ENCODE assay signal across 18 cellular contexts in the genomic region with DNA sequence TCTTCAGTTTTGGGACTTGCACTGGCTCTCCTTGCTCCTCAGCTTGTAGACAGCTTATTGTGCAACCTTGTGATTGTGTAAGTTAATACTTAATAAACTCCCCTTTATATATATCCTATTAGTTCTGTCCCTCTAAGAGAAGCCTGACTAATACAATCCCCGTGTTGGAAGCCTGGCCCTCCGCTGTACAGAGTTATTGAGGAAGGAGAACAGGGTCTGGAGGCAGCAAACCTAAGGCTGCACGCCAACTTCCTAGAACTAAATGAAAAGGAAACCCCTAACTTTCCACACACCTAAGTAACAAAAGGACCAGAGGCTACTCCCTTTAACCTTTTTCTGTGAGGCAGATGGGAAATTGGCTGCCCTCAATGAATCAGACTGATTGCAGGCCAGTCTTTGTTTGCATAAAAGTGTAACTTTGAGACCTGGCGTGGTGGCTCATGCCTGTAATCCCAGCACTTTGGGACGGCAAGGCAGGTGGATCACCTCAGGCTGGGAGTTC. TPM values are rescaled to one million over a fixed set of nuclear protein-coding genes. Genes with fewer than 3 reads are reported as not detected.
A peak's percentile ranks its signal among the peaks of the same experiment; 100 is the strongest.
DNase-seq lines count a peak whose midpoint lies in the region; ATAC-seq and TF ChIP-seq lines count a peak whose summit lies in the region.
"Had no signal": no experiment of that assay in that cellular context is flagged by ENCODE, and none has a peak within 500 bp of the region (broad histone marks: within the 10 kb centered on the region; RNA-seq: fewer than 3 reads in every experiment).

No MANE protein-coding gene starts in this region.

- CTCF ChIA-PET in PC-3 (lab: Charles Lee), result no interaction called here

- POLR2A ChIA-PET in PC-3 (lab: Charles Lee; ENCODE audit: unreplicated experiment), result no interaction called here

- H3K4ac ChIP-seq in mesendoderm (ENCODE audit: low read depth, low read length), result no peak overlapping the region

- no peaks in the 10 kb centered on the region for H3F3A ChIP-seq in PC-3 (ENCODE audit: low read length, unreplicated experiment)

- no peak overlapping the region for H3K23ac ChIP-seq in mesendoderm (ENCODE audit: low read length)

- H3K4me1 ChIP-seq in PC-3 (ENCODE audit: insufficient read depth, low read length) (peaks cover 22% of the 10 kb centered on the region), skeletal muscle satellite cell (ENCODE audit: control insufficient read depth, insufficient read depth, low read length) (peaks cover 18% of the 10 kb centered on the region), mesendoderm (ENCODE audit: control insufficient read depth, low read depth, low read length) (no peaks in the 10 kb centered on the region)

- H3K9me3 ChIP-seq in PC-3 (ENCODE audit: low read length) (no peaks in the 10 kb centered on the region), skeletal muscle satellite cell (replicated peaks; ENCODE audit: low read length) (no peaks in the 10 kb centered on the region)
- H3K9me3 ChIP-seq: heart left ventricle, thyroid gland had no signal

- peak overlapping the region; percentile 51; the same call in 1 of the 2 replicates for H2AFZ ChIP-seq in PC-3 (ENCODE audit: low read length)

- H3K56ac ChIP-seq in mesendoderm (ENCODE audit: low read length), result no peak overlapping the region

- no peak overlapping the region for H3K4me3 ChIP-seq in PC-3 (ENCODE audit: low read length)
- H3K4me3 ChIP-seq in choroid plexus epithelial cell (ENCODE audit: low read depth, low read length), result no peak overlapping the region
- H3K4me3 ChIP-seq in skeletal muscle satellite cell (ENCODE audit: low read length), result no peak overlapping the region
- no peak overlapping the region for H3K4me3 ChIP-seq in mesendoderm (ENCODE audit: low read length)
- H3K4me3 ChIP-seq: heart left ventricle, thyroid gland had no signal

- H2BK120ac ChIP-seq in mesendoderm (ENCODE audit: low read depth, low read length), result no peak overlapping the region

- H3K4me2 ChIP-seq in PC-3 (ENCODE audit: low read length) (peak overlapping the region; percentile 78), skeletal muscle satellite cell (ENCODE audit: low read length) (peak overlapping the region; percentile 53), mesendoderm (ENCODE audit: low read length) (no peak overlapping the region)

- no CpG with 5 or more reads among the region's 5 CpGs for WGBS in mesendoderm (ENCODE audit: extremely low coverage, insufficient coverage, low lambda C conversion rate)

- H2AK5ac ChIP-seq in mesendoderm (ENCODE audit: low read length), result no peak overlapping the region

- H4K5ac ChIP-seq in mesendoderm (ENCODE audit: low read length), result no peak overlapping the region

- intact Hi-C loops in PC-3 (cut with micrococcal nuclease), result loop anchor here (2.0 to 5.0 kb wide), 3 partner anchors 77 to 351 kb away; no protein-coding TSS in a partner anchor

- no TSS peak for BruUV-seq in PC-3 (replicated peaks; lab: Mats Ljungman, UMichigan)

- ATAC-seq in PC-3, result peak; percentile 52
- ATAC-seq in left lobe of liver, result peak; percentile 90
- no peak for ATAC-seq in GM18517 (IDR thresholded peaks at IDR 0.05; ENCODE audit: unreplicated experiment)
- ATAC-seq: natural killer cell had no signal

- no peak overlapping the region for H2BK15ac ChIP-seq in mesendoderm (replicated peaks; ENCODE audit: low read depth)

- TF ChIP-seq CTCF in PC-3 (conservative IDR thresholded peaks at IDR 0.05; ENCODE audit: low read depth, low read length) (no peak), choroid plexus epithelial cell (conservative IDR thresholded peaks at IDR 0.05; ENCODE audit: low read depth, low read length) (no peak)

- H2BK5ac ChIP-seq in mesendoderm (ENCODE audit: low read length), result no peak overlapping the region

- no peak overlapping the region for H3K18ac ChIP-seq in mesendoderm (ENCODE audit: low read length)

- H3K9ac ChIP-seq in PC-3 (ENCODE audit: low read length) (no peak overlapping the region), skeletal muscle satellite cell (ENCODE audit: low read depth, low read length) (no peak overlapping the region), mesendoderm (ENCODE audit: low read length) (no peak overlapping the region)

- H3K27me3 ChIP-seq in PC-3 (ENCODE audit: low read length) (no peaks in the 10 kb centered on the region), skeletal muscle satellite cell (ENCODE audit: control insufficient read depth, insufficient read depth, low read length) (no peaks in the 10 kb centered on the region), mesendoderm (ENCODE audit: insufficient read depth, low read length, poor library complexity) (no peaks in the 10 kb centered on the region)
- H3K27me3 ChIP-seq: heart left ventricle, thyroid gland had no signal

- H3K27ac ChIP-seq in PC-3 (ENCODE audit: low read length), result peak overlapping the region; percentile 65
- no peak overlapping the region for H3K27ac ChIP-seq in mesendoderm (ENCODE audit: low read depth, low read length)
- H3K27ac ChIP-seq: heart left ventricle, HL-60, thyroid gland had no signal

- no peaks in the 10 kb centered on the region for H4K20me1 ChIP-seq in PC-3 (ENCODE audit: low read length)

- H3K36me3 ChIP-seq in PC-3 (ENCODE audit: low read depth, low read length) (no peaks in the 10 kb centered on the region), skeletal muscle satellite cell (ENCODE audit: insufficient read depth, low read length) (no peaks in the 10 kb centered on the region), mesendoderm (ENCODE audit: control insufficient read depth, insufficient read depth, low read length) (no peaks in the 10 kb centered on the region)
- H3K36me3 ChIP-seq: heart left ventricle, thyroid gland had no signal

- H3K79me1 ChIP-seq in mesendoderm (ENCODE audit: low read length), result no peaks in the 10 kb centered on the region

- DNase-seq in PC-3 (peak; percentile 59), choroid plexus epithelial cell (ENCODE audit: low read depth) (peak; percentile 26), left lobe of liver (ENCODE audit: low spot score) (peak; percentile 85), nucleus accumbens (lab: John Stamatoyannopoulos, UW) (no peak), amygdala (lab: John Stamatoyannopoulos, UW) (no peak), mesendoderm (no peak)
- DNase-seq: activated CD4-positive, alpha-beta T cell treated with anti-CD3 and anti-CD28 coated beads, Interleukin-2, amount 50 U/mL, for 48 hours; activated CD8-positive, alpha-beta memory T cell treated with anti-CD3 and anti-CD28 coated beads, Interleukin-2, amount 50 U/mL, for 48 hours; activated naive CD8-positive, alpha-beta T cell treated with anti-CD3 and anti-CD28 coated beads for 36 hours; cortex of kidney; heart left ventricle; natural killer cell; stimulated activated CD4-positive, alpha-beta T cell treated with anti-CD3 and anti-CD28 coated beads, Interleukin-12 subunit alpha, Interleukin-12 subunit beta, amount 100 ng/mL, for 4 hours; T-helper 9 cell had no signal

- no peak overlapping the region for H4K8ac ChIP-seq in mesendoderm (ENCODE audit: low read depth, low read length)

- H3K79me2 ChIP-seq in PC-3 (ENCODE audit: low read length), result no peaks in the 10 kb centered on the region
- H3K79me2 ChIP-seq in mesendoderm (ENCODE audit: control insufficient read depth, insufficient read depth, low read length), result no peaks in the 10 kb centered on the region

- H3K9me2 ChIP-seq in PC-3 (replicated peaks; ENCODE audit: low read length), result no peaks in the 10 kb centered on the region

RNA-seq across cellular contexts. Expression of gene LIMA1, which starts 42.6 kb away (rescaled TPM):
- total RNA-seq in PC-3 (2014; rRNA removed), result 45.1 and 58.2 TPM in 2 replicates
- total RNA-seq in left lobe of liver, result 8.7 TPM
- 86.7 and 113 TPM in 2 replicates for total RNA-seq in skeletal muscle satellite cell (2012; rRNA removed)
- polyA plus RNA-seq in mesendoderm (2013, experiment 1 of 2), result 94.9 TPM
- polyA plus RNA-seq in mesendoderm (2013, experiment 2 of 2), result 93.3 TPM

Comparison
In these comparisons a context has a peak if more than half of its experiments do, and no peak if none do; other contexts are left out.
1. DNase-seq: peak in PC-3 (single experiment), choroid plexus epithelial cell (single experiment) and left lobe of liver (single experiment); none in nucleus accumbens (0 of 56), amygdala (0 of 56) and mesendoderm (single experiment).